In the genomic region with DNA sequence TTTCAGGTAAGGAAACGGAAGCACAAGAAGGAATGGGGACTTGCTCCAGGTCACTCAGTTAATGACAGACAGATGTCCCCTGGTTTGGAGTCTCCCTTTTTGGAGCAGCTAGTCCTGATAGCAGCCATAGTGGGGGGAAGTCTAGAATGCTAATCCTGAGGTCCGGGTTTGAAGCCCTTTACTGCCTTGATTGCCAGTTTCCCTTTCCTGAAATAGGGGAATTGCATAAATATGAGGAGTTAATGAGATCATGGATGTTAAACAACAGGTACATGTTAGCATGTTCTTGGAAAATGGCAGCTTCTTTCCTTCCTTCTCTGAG, we compare ENCODE assay signal across 8 cellular contexts. TPM values are rescaled to one million over a fixed set of nuclear protein-coding genes. Genes with fewer than 3 reads are reported as not detected.
DNase-seq lines count a peak whose midpoint lies in the region; ATAC-seq and TF ChIP-seq lines count a peak whose summit lies in the region.

No MANE protein-coding gene starts in this region.

- H3K4me1 Mint-ChIP-seq in CD8-positive, alpha-beta T cell (ENCODE audit: low read depth), result peaks cover 27% of the 10 kb centered on the region
- peaks cover 12% of the 10 kb centered on the region for H3K4me1 Mint-ChIP-seq in endothelial cell (ENCODE audit: unreplicated experiment)

- intact Hi-C loops in CD8-positive, alpha-beta T cell (cut with DNase I, micrococcal nuclease), result loop anchor here (1.0 to 10.0 kb wide), 9 partner anchors 47 to 881 kb away; partner anchors contain the start of genes FITM2 (in 2 of the 2), OSER1 (in 2 of the 2), YWHAB (in 2 of the 2) and IFT52 (in 1 of the 2)

- peak overlapping the region; percentile 78 for H3K9ac ChIP-seq in OCI-LY1 (ENCODE audit: low read length)

- peaks cover 16% of the 10 kb centered on the region for H3K4me1 ChIP-seq in CD8-positive, alpha-beta T cell (ENCODE audit: insufficient read depth, low read length)
- H3K4me1 ChIP-seq in OCI-LY1 (ENCODE audit: insufficient read depth, low read length, severe bottlenecking), result peaks cover 41% of the 10 kb centered on the region
- H3K4me1 ChIP-seq in neutrophil (ENCODE audit: control insufficient read depth in 1 of 2, insufficient read depth in 1 of 2, low read depth in 1 of 2, low read length in 1 of 2), result peaks cover 31 to 32% of the 10 kb centered on the region in 2 experiments

- H3K4me3 Mint-ChIP-seq in CD8-positive, alpha-beta T cell, result peak overlapping the region; percentile 86
- H3K4me3 Mint-ChIP-seq in endothelial cell (ENCODE audit: unreplicated experiment), result peak overlapping the region; percentile 90

- no peaks in the 10 kb centered on the region for H3K27me3 Mint-ChIP-seq in CD8-positive, alpha-beta T cell (ENCODE audit: low read depth)
- peaks cover 8% of the 10 kb centered on the region for H3K27me3 Mint-ChIP-seq in endothelial cell (ENCODE audit: unreplicated experiment)

- peak overlapping the region; percentile 94 for H3K27ac ChIP-seq in CD8-positive, alpha-beta T cell (ENCODE audit: low read depth, low read length)
- H3K27ac ChIP-seq in OCI-LY1 (ENCODE audit: low read depth, low read length, poor library complexity, severe bottlenecking), result no peak overlapping the region
- peak overlapping the region; percentile 91 for H3K27ac ChIP-seq in neutrophil

- TF ChIP-seq CTCF in CD8-positive, alpha-beta T cell (IDR thresholded peaks at IDR 0.05), result no peak
- no peak for TF ChIP-seq CTCF in OCI-LY1 (IDR thresholded peaks at IDR 0.05; ENCODE audit: low read length)
- TF ChIP-seq CTCF in endothelial cell (IDR thresholded peaks at IDR 0.05; ENCODE audit: unreplicated experiment), result no peak
- no peak for TF ChIP-seq CTCF in neutrophil (IDR thresholded peaks at IDR 0.05)

- H3K9me2 ChIP-seq in OCI-LY1 (ENCODE audit: low read depth, low read length), result no peaks in the 10 kb centered on the region

- no peak for ATAC-seq in CD8-positive, alpha-beta T cell
- ATAC-seq in HG03432 (IDR thresholded peaks at IDR 0.05; ENCODE audit: unreplicated experiment), result no peak

- H3K9me3 ChIP-seq in CD8-positive, alpha-beta T cell (ENCODE audit: low read length), result no peaks in the 10 kb centered on the region
- H3K9me3 ChIP-seq in OCI-LY1 (ENCODE audit: low read length), result no peaks in the 10 kb centered on the region
- H3K9me3 ChIP-seq in neutrophil, result no peaks in the 10 kb centered on the region

- H3K27ac Mint-ChIP-seq in CD8-positive, alpha-beta T cell, result peak overlapping the region; percentile 95
- no peak overlapping the region for H3K27ac Mint-ChIP-seq in endothelial cell (ENCODE audit: unreplicated experiment)

- H2AFZ ChIP-seq in OCI-LY1 (ENCODE audit: low read length), result 0 out of 2 replicates have a peak overlapping the region, but pooled peaks have one; percentile 48

- peaks cover 2% of the 10 kb centered on the region for H3K36me3 ChIP-seq in CD8-positive, alpha-beta T cell (ENCODE audit: insufficient read depth, low read length)
- H3K36me3 ChIP-seq in OCI-LY1 (ENCODE audit: insufficient read depth, low read length), result peaks cover 5% of the 10 kb centered on the region; the same call in 1 of the 2 replicates
- peaks cover 9% of the 10 kb centered on the region for H3K36me3 ChIP-seq in neutrophil

- no peaks in the 10 kb centered on the region for H3F3A ChIP-seq in OCI-LY1 (ENCODE audit: insufficient read depth, low read length)

- POLR2A ChIA-PET in CD8-positive, alpha-beta T cell (lab: Charles Lee), result interaction anchor here (0.6 to 1.8 kb wide), 6 partner anchors 10 to 257 kb away, joined by 3 to 8 read pairs (median 4); partner anchors contain the start of gene SERINC3

- CTCF ChIA-PET in CD8-positive, alpha-beta T cell (lab: Charles Lee), result interaction anchor here (0.6 to 1.7 kb wide), 3 partner anchors 46 to 208 kb away, joined by 3 to 6 read pairs (median 5); partner anchors contain the start of gene SERINC3

- H3K36me3 Mint-ChIP-seq in CD8-positive, alpha-beta T cell, result peaks cover 7% of the 10 kb centered on the region
- H3K36me3 Mint-ChIP-seq in endothelial cell (ENCODE audit: low read depth, unreplicated experiment), result peaks cover 1% of the 10 kb centered on the region

- no peaks in the 10 kb centered on the region for H3K27me3 ChIP-seq in CD8-positive, alpha-beta T cell (ENCODE audit: insufficient read depth, low read length)
- H3K27me3 ChIP-seq in OCI-LY1 (ENCODE audit: insufficient read depth, low read length) (no peaks in the 10 kb centered on the region), neutrophil (no peaks in the 10 kb centered on the region)

- H3K4me2 ChIP-seq in OCI-LY1 (ENCODE audit: low read length), result peak overlapping the region; percentile 87

- peak overlapping the region; percentile 90 for H3K4me3 ChIP-seq in CD8-positive, alpha-beta T cell (ENCODE audit: low read depth, low read length)
- peak overlapping the region; percentile 85 for H3K4me3 ChIP-seq in OCI-LY1 (ENCODE audit: low read depth, low read length, poor library complexity, severe bottlenecking)
- peak overlapping the region; percentile 84 to 89 for H3K4me3 ChIP-seq in neutrophil (ENCODE audit: low read depth in 1 of 2, low read length in 1 of 2)

- DNase-seq in CD8-positive, alpha-beta T cell, result no peak
- no peak for DNase-seq in endothelial cell (ENCODE audit: low spot score)
- no peak for DNase-seq in germinal center (ENCODE audit: low spot score)
- DNase-seq in LoVo (ENCODE audit: low spot score), result no peak
- DNase-seq in activated CD4-positive, alpha-beta T cell treated with anti-CD3 and anti-CD28 coated beads for 4 hours, result no peak

- no peaks in the 10 kb centered on the region for H3K9me3 Mint-ChIP-seq in CD8-positive, alpha-beta T cell
- no peaks in the 10 kb centered on the region for H3K9me3 Mint-ChIP-seq in endothelial cell (ENCODE audit: unreplicated experiment)

- H3K79me2 ChIP-seq in OCI-LY1 (ENCODE audit: insufficient read depth, low read length), result peaks cover 9% of the 10 kb centered on the region; the same call in 1 of the 2 replicates

- H4K20me1 ChIP-seq in OCI-LY1 (ENCODE audit: insufficient read depth, low read length), result no peaks in the 10 kb centered on the region

RNA-seq across cellular contexts. Expression of gene TTPAL, which starts 0.3 kb away (rescaled TPM):
- total RNA-seq in CD8-positive, alpha-beta T cell, result 10 to 100 TPM; 12.3 TPM
- 10.3 TPM for total RNA-seq in endothelial cell (ENCODE audit: unreplicated experiment)

RNA-seq across cellular contexts. Expression of gene SERINC3, which starts 46.5 kb away (rescaled TPM):
- total RNA-seq in CD8-positive, alpha-beta T cell, result 10 to 100 TPM; 39.0 to 46.0 TPM
- 82.8 TPM for total RNA-seq in endothelial cell (ENCODE audit: unreplicated experiment)
